ENCODE assay signal across 9 cellular contexts in the genomic region with DNA sequence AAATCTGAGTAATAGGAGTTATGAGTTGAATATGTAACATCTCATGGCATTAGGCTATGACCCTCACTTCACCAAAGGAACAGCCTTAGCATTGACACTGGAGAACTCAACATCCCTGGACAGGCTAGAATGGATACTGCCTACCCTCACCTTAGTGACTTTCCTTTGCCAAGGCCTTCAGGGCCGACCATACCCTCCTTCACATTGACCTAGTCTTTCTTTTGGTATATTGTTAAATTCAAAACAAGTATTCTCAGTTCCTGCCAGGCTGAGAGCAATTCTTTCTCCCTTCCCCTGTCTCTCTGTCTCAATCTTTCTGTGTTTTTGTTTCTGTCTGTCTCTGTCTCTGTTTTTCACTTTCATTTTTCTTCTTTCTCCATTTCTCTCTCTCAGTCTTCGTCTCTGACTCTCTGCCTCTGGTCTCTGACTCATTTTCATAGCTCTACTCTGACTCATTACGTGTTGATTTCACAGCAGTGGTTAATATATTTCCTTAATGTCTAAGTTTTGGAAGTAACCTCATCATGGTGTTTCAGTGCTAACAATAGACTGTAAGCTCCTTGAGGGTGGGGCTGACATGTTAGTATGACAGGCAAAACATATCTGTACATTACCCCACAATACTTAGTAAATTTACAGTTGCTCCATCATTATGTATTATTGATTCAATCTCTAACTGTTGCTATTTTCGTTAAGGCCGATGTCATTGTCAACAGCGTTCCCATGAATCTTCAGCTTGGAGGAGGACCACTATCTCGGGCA. TPM values are rescaled to one million over a fixed set of nuclear protein-coding genes. Genes with fewer than 3 reads are reported as not detected.
DNase-seq lines count a peak whose midpoint lies in the region; ATAC-seq and TF ChIP-seq lines count a peak whose summit lies in the region.
"Had no signal": no experiment of that assay in that cellular context is flagged by ENCODE, and none has a peak within 500 bp of the region (broad histone marks: within the 10 kb centered on the region; RNA-seq: fewer than 3 reads in every experiment).

No MANE protein-coding gene starts in this region.

- no peaks in the 10 kb centered on the region for H3K36me3 ChIP-seq in osteoblast (ENCODE audit: insufficient read depth, low read length)
- no peaks in the 10 kb centered on the region for H3K36me3 ChIP-seq in Caco-2 (ENCODE audit: control insufficient read depth, insufficient read depth, low read length)
- H3K36me3 ChIP-seq in body of pancreas (replicated peaks in 1 of 2; ENCODE audit: insufficient read depth in 1 of 2, low read depth in 2 of 2) = no peaks in the 10 kb centered on the region
- H3K36me3 ChIP-seq: pancreas had no signal

- H3K79me2 ChIP-seq in osteoblast (ENCODE audit: insufficient read depth, low read length) = no peaks in the 10 kb centered on the region

- H3K27me3 ChIP-seq in osteoblast (ENCODE audit: insufficient read depth, low read length) (no peaks in the 10 kb centered on the region), Caco-2 (replicated peaks; ENCODE audit: control insufficient read depth, insufficient read depth, low read length) (no peaks in the 10 kb centered on the region), body of pancreas (no peaks in the 10 kb centered on the region)
- H3K27me3 ChIP-seq: pancreas had no signal

- H3K9me3 Mint-ChIP-seq in activated naive CD4-positive, alpha-beta T cell treated with anti-CD3 and anti-CD28 coated beads for 36 hours = peaks cover 8% of the 10 kb centered on the region
- H3K9me3 Mint-ChIP-seq in Caco-2 (ENCODE audit: unreplicated experiment) = no peaks in the 10 kb centered on the region

- H3K4me1 Mint-ChIP-seq in activated naive CD4-positive, alpha-beta T cell treated with anti-CD3 and anti-CD28 coated beads for 36 hours (ENCODE audit: low read depth) = peaks cover 24% of the 10 kb centered on the region
- no peaks in the 10 kb centered on the region for H3K4me1 Mint-ChIP-seq in Caco-2 (ENCODE audit: low read depth, unreplicated experiment)

- peaks cover 26% of the 10 kb centered on the region for H3K36me3 Mint-ChIP-seq in activated naive CD4-positive, alpha-beta T cell treated with anti-CD3 and anti-CD28 coated beads for 36 hours (ENCODE audit: low read depth)
- no peaks in the 10 kb centered on the region for H3K36me3 Mint-ChIP-seq in Caco-2 (ENCODE audit: insufficient read depth, unreplicated experiment)

- peak overlapping the region; percentile 40 for H3K4me3 Mint-ChIP-seq in activated naive CD4-positive, alpha-beta T cell treated with anti-CD3 and anti-CD28 coated beads for 36 hours
- no peak overlapping the region for H3K4me3 Mint-ChIP-seq in Caco-2 (ENCODE audit: unreplicated experiment)

- ATAC-seq in GM21390 (IDR thresholded peaks at IDR 0.05; ENCODE audit: unreplicated experiment) (peak; percentile 96), HG03558 (IDR thresholded peaks at IDR 0.05; ENCODE audit: extremely low read depth, unreplicated experiment) (peak; percentile 96), body of pancreas (no peak)

- intact Hi-C loops in activated naive CD4-positive, alpha-beta T cell treated with anti-CD3 and anti-CD28 coated beads for 36 hours (cut with micrococcal nuclease) = loop anchor here (1.0 to 2.0 kb wide), 13 partner anchors 23 to 591 kb away; partner anchors contain the start of genes DTX3L, KPNA1, PARP9 and SEC22A
- intact Hi-C loops in Caco-2 (cut with micrococcal nuclease; ENCODE audit: unreplicated experiment) = no loop called here
- intact Hi-C loops in body of pancreas (cut with DNase I) = no loop called here

- 74 to 85% methylated on average over 7 of the region's 7 CpGs for WGBS in body of pancreas, 2 donors

- CTCF ChIA-PET in activated naive CD4-positive, alpha-beta T cell treated with anti-CD3 and anti-CD28 coated beads for 36 hours (lab: Charles Lee) = interaction anchor here (0.9 to 1.0 kb wide), 3 partner anchors 11 to 70 kb away, joined by 4 read pairs; no protein-coding TSS in a partner anchor
- CTCF ChIA-PET in Caco-2 (lab: Charles Lee) = no interaction called here

- TF ChIP-seq POLR2A in body of pancreas (IDR thresholded peaks at IDR 0.05) = no peak

- H3K9me3 ChIP-seq in osteoblast (ENCODE audit: low read depth, low read length) (no peaks in the 10 kb centered on the region), Caco-2 (no peaks in the 10 kb centered on the region), body of pancreas (no peaks in the 10 kb centered on the region)
- H3K9me3 ChIP-seq: pancreas had no signal

- peak; percentile 57 for DNase-seq in GM04503 (ENCODE audit: low read depth)
- peak; percentile 51 for DNase-seq in activated naive CD4-positive, alpha-beta T cell treated with anti-CD3 and anti-CD28 coated beads for 36 hours
- peak; percentile 88 for DNase-seq in osteoblast (ENCODE audit: insufficient read length, low spot score, missing footprints)
- no peak for DNase-seq in Caco-2
- DNase-seq in body of pancreas = no peak
- DNase-seq in NCI-H69 (lab: John Stamatoyannopoulos, UW) = no peak
- DNase-seq: pancreas had no signal

- peak overlapping the region; percentile 88 for H2AFZ ChIP-seq in osteoblast (ENCODE audit: low read length)

- H3K27me3 Mint-ChIP-seq in activated naive CD4-positive, alpha-beta T cell treated with anti-CD3 and anti-CD28 coated beads for 36 hours (ENCODE audit: low read depth) = no peaks in the 10 kb centered on the region
- no peaks in the 10 kb centered on the region for H3K27me3 Mint-ChIP-seq in Caco-2 (ENCODE audit: insufficient read depth, unreplicated experiment)

- no peaks in the 10 kb centered on the region for H4K20me1 ChIP-seq in osteoblast (ENCODE audit: insufficient read depth, low read length)

- H3K27ac ChIP-seq in osteoblast (ENCODE audit: low read depth, low read length) (peak overlapping the region; percentile 78), body of pancreas (no peak overlapping the region)
- H3K27ac ChIP-seq: pancreas had no signal

- POLR2A ChIA-PET in Caco-2 (lab: Charles Lee) = no interaction called here

- H3K27ac Mint-ChIP-seq in activated naive CD4-positive, alpha-beta T cell treated with anti-CD3 and anti-CD28 coated beads for 36 hours = peak overlapping the region; percentile 90
- no peak overlapping the region for H3K27ac Mint-ChIP-seq in Caco-2 (ENCODE audit: unreplicated experiment)

- H3K4me3 ChIP-seq in osteoblast (ENCODE audit: insufficient read depth, low read length) (peak overlapping the region; percentile 35), Caco-2 (ENCODE audit: low read depth, low read length) (no peak overlapping the region), body of pancreas (no peak overlapping the region)
- H3K4me3 ChIP-seq: pancreas had no signal

- H3K4me1 ChIP-seq in osteoblast (ENCODE audit: insufficient read depth, low read length) (peaks cover 5% of the 10 kb centered on the region), Caco-2 (no peaks in the 10 kb centered on the region), body of pancreas (no peaks in the 10 kb centered on the region)
- H3K4me1 ChIP-seq: pancreas had no signal

- H3K4me2 ChIP-seq in osteoblast (ENCODE audit: insufficient read depth, low read length) = peak overlapping the region; percentile 74

- no TSS peak for BruUV-seq in Caco-2 (replicated peaks; lab: Mats Ljungman, UMichigan)

- no peak for TF ChIP-seq CTCF in osteoblast (IDR thresholded peaks at IDR 0.05; ENCODE audit: extremely low read depth, low read depth, low read length)
- TF ChIP-seq CTCF in Caco-2 (IDR thresholded peaks at IDR 0.05; ENCODE audit: insufficient read depth in 1 of 2, low read depth in 1 of 2, low read length in 1 of 2, severe bottlenecking in 1 of 2, unreplicated experiment in 1 of 2) = no peak
- TF ChIP-seq CTCF in body of pancreas (IDR thresholded peaks at IDR 0.05) = no peak

RNA-seq across cellular contexts. Expression of gene PARP15, which starts 32.5 kb away (rescaled TPM):
- total RNA-seq in activated naive CD4-positive, alpha-beta T cell treated with anti-CD3 and anti-CD28 coated beads for 36 hours = 1 to 10 TPM; 3.6 to 5.1 TPM
- 3.2 and 3.6 TPM in 2 replicates for total RNA-seq in osteoblast
- total RNA-seq in Caco-2 (2022) = 0.07 TPM in 1 of 2 replicates, not detected in the other
- under 1 TPM in 1 of 2 donors, not detected in 1; 0.52 TPM for total RNA-seq in body of pancreas

RNA-seq across cellular contexts. Expression of gene DTX3L, which starts 45.8 kb away (rescaled TPM):
- 10 to 100 TPM; 22.3 to 24.5 TPM for total RNA-seq in activated naive CD4-positive, alpha-beta T cell treated with anti-CD3 and anti-CD28 coated beads for 36 hours
- total RNA-seq in osteoblast = 30.6 and 33.7 TPM in 2 replicates
- 17.3 and 21.9 TPM in 2 replicates for total RNA-seq in Caco-2 (2022)
- total RNA-seq in body of pancreas = 10 to 100 TPM; 13.5 to 17.6 TPM

RNA-seq across cellular contexts. Expression of gene PARP9, which starts 45.9 kb away (rescaled TPM):
- total RNA-seq in activated naive CD4-positive, alpha-beta T cell treated with anti-CD3 and anti-CD28 coated beads for 36 hours = 10 to 100 TPM; 20.4 to 21.1 TPM
- total RNA-seq in osteoblast (29.2 and 33.3 TPM in 2 replicates), Caco-2 (2022) (15.8 and 16.1 TPM in 2 replicates), body of pancreas (10 to 100 TPM; 13.2 to 17.1 TPM)

Comparison
In these comparisons a context has a peak if more than half of its experiments do, and no peak if none do; other contexts are left out.
1. DNase-seq: peak in GM04503 (single experiment), activated naive CD4-positive, alpha-beta T cell treated with anti-CD3 and anti-CD28 coated beads for 36 hours (single experiment) and osteoblast (single experiment); none in Caco-2 (0 of 2), body of pancreas (0 of 4) and NCI-H69 (single experiment).